9 cellular contexts compared by ENCODE assay signal in genomic region chr6:15255481-15256414, GRCh38. TPM values are rescaled to one million over a fixed set of nuclear protein-coding genes. Genes with fewer than 3 reads are reported as not detected.
DNase-seq lines count a peak whose midpoint lies in the region; ATAC-seq and TF ChIP-seq lines count a peak whose summit lies in the region.
"Had no signal": no experiment of that assay in that cellular context is flagged by ENCODE, and none has a peak within 500 bp of the region (broad histone marks: within the 10 kb centered on the region; RNA-seq: fewer than 3 reads in every experiment).

No MANE protein-coding gene starts in this region.

- no peaks in the 10 kb centered on the region for H3K27me3 Mint-ChIP-seq in nephron progenitor cell (ENCODE audit: low read depth, poor library complexity)

- peak overlapping the region; percentile 71 for H3K27ac Mint-ChIP-seq in nephron progenitor cell

- ATAC-seq in GM19023 (IDR thresholded peaks at IDR 0.05; ENCODE audit: unreplicated experiment) = peak; percentile 64
- ATAC-seq in HG02798 (IDR thresholded peaks at IDR 0.05; ENCODE audit: poor library complexity, unreplicated experiment) = peak; percentile 70

- no peak overlapping the region for H3K4me3 Mint-ChIP-seq in nephron progenitor cell

- no peaks in the 10 kb centered on the region for H3K36me3 ChIP-seq in SJCRH30
- H3K36me3 ChIP-seq in ascending aorta = no peaks in the 10 kb centered on the region

- H3K9me3 Mint-ChIP-seq in nephron progenitor cell = no peaks in the 10 kb centered on the region

- H3K9me3 ChIP-seq in SJCRH30 (replicated peaks) = no peaks in the 10 kb centered on the region
- no peaks in the 10 kb centered on the region for H3K9me3 ChIP-seq in ascending aorta

- H3K4me1 Mint-ChIP-seq in nephron progenitor cell = peaks cover 97% of the 10 kb centered on the region

- peak overlapping the region; percentile 75 for H3K27ac ChIP-seq in SJCRH30
- no peak overlapping the region for H3K27ac ChIP-seq in ascending aorta

- DNase-seq in SJCRH30 (peak; percentile 72 to 88), nephron progenitor cell (no peak), ascending aorta (ENCODE audit: low spot score in 2 of 2) (no peak), cerebellar nuclear complex (lab: John Stamatoyannopoulos, UW) (no peak), NCI-H1694 (lab: John Stamatoyannopoulos, UW) (no peak)
- DNase-seq in stimulated activated CD4-positive, alpha-beta T cell treated with anti-CD3 and anti-CD28 coated beads, Interleukin-4, amount 100 ng/mL, for 24 hours = no peak
- DNase-seq: NCI-H1417 had no signal

- peaks cover 59% of the 10 kb centered on the region for H3K4me1 ChIP-seq in SJCRH30
- H3K4me1 ChIP-seq in ascending aorta = peaks cover 0 to 13% of the 10 kb centered on the region in 2 donors

- H3K27me3 ChIP-seq in SJCRH30 (no peaks in the 10 kb centered on the region), ascending aorta (no peaks in the 10 kb centered on the region)

- TF ChIP-seq CTCF in nephron progenitor cell (IDR thresholded peaks at IDR 0.05) (no peak), ascending aorta (IDR thresholded peaks at IDR 0.05) (no peak)

- intact Hi-C loops in ascending aorta (cut with DNase I) = no loop called here

- peaks cover 25% of the 10 kb centered on the region for H3K36me3 Mint-ChIP-seq in nephron progenitor cell (ENCODE audit: low read depth)

- H3K4me3 ChIP-seq in SJCRH30 (no peak overlapping the region), ascending aorta (no peak overlapping the region)

RNA-seq across cellular contexts. Expression of gene JARID2, which starts 9.9 kb away (rescaled TPM):
- total RNA-seq in SJCRH30 (2014; rRNA removed; shearing (Covaris generic)) = 17.2 and 18.5 TPM in 2 replicates
- total RNA-seq in ascending aorta = 5.0 TPM

Comparison
In these comparisons a context has a peak if more than half of its experiments do, and no peak if none do; other contexts are left out.
1. DNase-seq: peak in SJCRH30 (2 of 2); none in nephron progenitor cell (single experiment), ascending aorta (0 of 2), cerebellar nuclear complex (0 of 2), stimulated activated CD4-positive, alpha-beta T cell treated with anti-CD3 and anti-CD28 coated beads, Interleukin-4, amount 100 ng/mL, for 24 hours (single experiment) and NCI-H1694 (single experiment).